ENCODE assay signal across 33 cellular contexts in the genomic region with DNA sequence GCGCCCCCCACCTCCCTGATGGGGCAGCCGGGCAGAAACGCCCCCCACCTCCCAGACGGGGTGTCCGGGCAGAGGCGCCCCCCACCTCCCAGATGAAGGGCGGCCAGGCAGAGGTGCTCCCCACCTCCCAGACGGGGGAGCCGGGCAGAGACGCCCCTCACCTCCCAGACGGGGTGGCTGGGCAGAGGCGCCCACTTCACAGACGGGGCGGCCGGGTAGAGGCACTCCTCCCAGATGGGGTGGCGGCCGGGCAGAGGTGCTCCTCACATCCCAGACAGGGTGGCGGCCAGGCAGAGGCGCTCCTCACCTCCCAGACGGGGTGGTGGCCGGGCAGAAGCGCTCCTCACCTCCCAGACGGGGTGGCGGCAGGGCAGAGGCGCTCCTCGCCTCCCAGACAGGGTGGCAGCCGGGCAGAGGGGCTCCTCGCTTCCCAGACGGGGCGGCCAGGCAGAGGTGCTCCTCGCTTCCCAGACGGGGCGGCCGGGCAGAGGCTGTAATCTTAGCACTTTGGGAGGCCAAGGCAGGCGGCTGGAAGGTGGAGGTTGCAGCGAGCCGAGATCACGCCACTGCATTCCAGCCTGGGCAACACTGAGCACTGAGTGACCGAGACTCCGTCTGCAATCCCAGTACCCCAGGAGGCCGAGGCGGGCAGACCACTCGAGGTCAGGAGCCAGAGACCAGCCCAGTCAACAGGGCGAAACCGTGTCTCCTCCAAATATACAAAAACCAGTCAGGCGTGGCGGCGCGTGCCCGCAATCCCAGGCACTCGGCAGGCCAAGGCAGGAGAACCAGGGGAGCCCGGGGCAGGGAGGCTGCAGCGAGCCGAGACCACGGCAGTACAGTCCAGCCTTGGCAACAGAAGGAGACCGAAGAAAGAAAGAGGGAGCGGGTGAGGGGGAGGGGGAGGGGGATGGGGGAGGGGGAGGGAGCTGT. TPM values are rescaled to one million over a fixed set of nuclear protein-coding genes. Genes with fewer than 3 reads are reported as not detected.
"Had no signal": no experiment of that assay in that cellular context is flagged by ENCODE, and none has a peak within 500 bp of the region (broad histone marks: within the 10 kb centered on the region; RNA-seq: fewer than 3 reads in every experiment).

No MANE protein-coding gene starts in this region.

- H3K9me3 ChIP-seq: ascending aorta, SJCRH30 had no signal

- H3K27me3 Mint-ChIP-seq: activated CD8-positive, alpha-beta memory T cell treated with anti-CD3 and anti-CD28 coated beads, Interleukin-2, amount 10 ng/mL, durations not matched to agents 7 days and 5 days; activated naive CD4-positive, alpha-beta T cell treated with anti-CD3 and anti-CD28 coated beads, Interleukin-2, amount 50 U/mL, for 24 hours; central memory CD8-positive, alpha-beta T cell had no signal

- H3K4me3 ChIP-seq: ascending aorta, cardiac muscle cell, SJCRH30, SK-N-MC had no signal

- H3K36me3 Mint-ChIP-seq: activated CD8-positive, alpha-beta memory T cell treated with anti-CD3 and anti-CD28 coated beads, Interleukin-2, amount 10 ng/mL, durations not matched to agents 7 days and 5 days; activated naive CD4-positive, alpha-beta T cell treated with anti-CD3 and anti-CD28 coated beads, Interleukin-2, amount 50 U/mL, for 24 hours; activated naive CD8-positive, alpha-beta T cell treated with anti-CD3 and anti-CD28 coated beads, Interleukin-2, amount 10 ng/mL, durations not matched to agents 7 days and 5 days had no signal

- H3K27ac Mint-ChIP-seq: activated CD4-positive, alpha-beta memory T cell treated with anti-CD3 and anti-CD28 coated beads, Interleukin-2, amount 10 ng/mL, durations not matched to agents 7 days and 5 days; activated CD8-positive, alpha-beta memory T cell treated with anti-CD3 and anti-CD28 coated beads, Interleukin-2, amount 10 ng/mL, durations not matched to agents 7 days and 5 days; activated naive CD8-positive, alpha-beta T cell treated with anti-CD3 and anti-CD28 coated beads, Interleukin-2, amount 10 ng/mL, durations not matched to agents 7 days and 5 days had no signal

- DNase-seq: activated CD4-positive, alpha-beta memory T cell treated with anti-CD3 and anti-CD28 coated beads, Interleukin-2, amount 10 ng/mL, durations not matched to agents 7 days and 5 days; activated CD4-positive, alpha-beta T cell treated with anti-CD3 and anti-CD28 coated beads for 1 hour; activated CD4-positive, alpha-beta T cell treated with anti-CD3 and anti-CD28 coated beads for 48 hours; activated CD4-positive, CD25-positive, alpha-beta regulatory T cell; activated CD8-positive, alpha-beta memory T cell treated with anti-CD3 and anti-CD28 coated beads for 24 hours; activated CD8-positive, alpha-beta memory T cell treated with anti-CD3 and anti-CD28 coated beads, Interleukin-2, amount 10 ng/mL, durations not matched to agents 7 days and 5 days; activated CD8-positive, alpha-beta memory T cell treated with anti-CD3 and anti-CD28 coated beads, Interleukin-2, amount 50 U/mL, for 48 hours; activated effector memory CD4-positive, alpha-beta T cell treated with Interleukin-2 at 50 U/mL for 16 hours; activated naive CD4-positive, alpha-beta T cell treated with Interleukin-2 at 50 U/mL for 16 hours; activated naive CD8-positive, alpha-beta T cell treated with anti-CD3 and anti-CD28 coated beads, Interleukin-2, amount 10 ng/mL, durations not matched to agents 7 days and 5 days; activated T-cell treated with anti-CD3 and anti-CD28 coated beads, Interleukin-2, amount 50 U/mL, for 48 hours; amygdala; Karpas-422; NCI-H1105; NCI-H1417 treated with DMSO at 0.1 percent for 48 hours; NCI-H187 treated with DMSO at 0.1 percent for 48 hours; NCI-H2081 treated with DMSO at 0.1 percent for 48 hours; NCI-H226; NCI-H446 treated with DMSO at 0.1 percent for 48 hours; NCI-H524 treated with DMSO at 0.1 percent for 48 hours; SHP77; SJCRH30; T1000; WERI-Rb-1 had no signal

- H3K9me3 Mint-ChIP-seq: activated naive CD4-positive, alpha-beta T cell treated with anti-CD3 and anti-CD28 coated beads, Interleukin-2, amount 50 U/mL, for 24 hours; activated naive CD8-positive, alpha-beta T cell treated with anti-CD3 and anti-CD28 coated beads, Interleukin-2, amount 10 ng/mL, durations not matched to agents 7 days and 5 days; central memory CD8-positive, alpha-beta T cell had no signal

- H3K4me1 Mint-ChIP-seq: activated naive CD4-positive, alpha-beta T cell treated with anti-CD3 and anti-CD28 coated beads, Interleukin-2, amount 50 U/mL, for 24 hours; activated naive CD8-positive, alpha-beta T cell treated with anti-CD3 and anti-CD28 coated beads, Interleukin-2, amount 10 ng/mL, durations not matched to agents 7 days and 5 days; central memory CD8-positive, alpha-beta T cell had no signal

- ATAC-seq: activated CD8-positive, alpha-beta memory T cell treated with anti-CD3 and anti-CD28 coated beads, Interleukin-2, amount 10 ng/mL, durations not matched to agents 7 days and 5 days; Panc1 had no signal

- H3K36me3 ChIP-seq: ascending aorta, cardiac muscle cell, SJCRH30, WERI-Rb-1 had no signal

- H3K4me3 Mint-ChIP-seq: activated CD4-positive, alpha-beta memory T cell treated with anti-CD3 and anti-CD28 coated beads, Interleukin-2, amount 10 ng/mL, durations not matched to agents 7 days and 5 days; activated CD8-positive, alpha-beta memory T cell treated with anti-CD3 and anti-CD28 coated beads, Interleukin-2, amount 10 ng/mL, durations not matched to agents 7 days and 5 days; activated naive CD4-positive, alpha-beta T cell treated with anti-CD3 and anti-CD28 coated beads, Interleukin-2, amount 50 U/mL, for 24 hours; activated naive CD8-positive, alpha-beta T cell treated with anti-CD3 and anti-CD28 coated beads, Interleukin-2, amount 10 ng/mL, durations not matched to agents 7 days and 5 days; central memory CD8-positive, alpha-beta T cell had no signal

- H3K4me1 ChIP-seq: ascending aorta, SJCRH30 had no signal

- H3K27me3 ChIP-seq: ascending aorta, cardiac muscle cell, SJCRH30 had no signal

- H3K27ac ChIP-seq: ascending aorta, cardiac muscle cell, SJCRH30, SK-N-MC, WERI-Rb-1 had no signal

RNA-seq across cellular contexts. Expression of a gene that starts 13.3 kb away (rescaled TPM):
- total RNA-seq: ascending aorta, cardiac muscle cell, SJCRH30 had no signal

RNA-seq across cellular contexts. Expression of a gene that starts 14.6 kb away (rescaled TPM):
- total RNA-seq: ascending aorta, cardiac muscle cell had no signal

RNA-seq across cellular contexts. Expression of a gene that starts 23.7 kb away (rescaled TPM):
- total RNA-seq: ascending aorta had no signal

RNA-seq across cellular contexts. Expression of a gene that starts 49.2 kb away (rescaled TPM):
- total RNA-seq: activated CD4-positive, alpha-beta memory T cell treated with anti-CD3 and anti-CD28 coated beads, Interleukin-2, amount 10 ng/mL, durations not matched to agents 7 days and 5 days; activated CD8-positive, alpha-beta memory T cell treated with anti-CD3 and anti-CD28 coated beads, Interleukin-2, amount 10 ng/mL, durations not matched to agents 7 days and 5 days; activated naive CD8-positive, alpha-beta T cell treated with anti-CD3 and anti-CD28 coated beads, Interleukin-2, amount 10 ng/mL, durations not matched to agents 7 days and 5 days; ascending aorta; cardiac muscle cell; MCF 10A; SJCRH30; T-helper 1 cell treated with Interleukin-12 subunit alpha and Interleukin-12 subunit beta and Interleukin-4 antibody, amounts not matched to agents 30 ng/mL and 1 ng/mL, for 36 hours; T-helper 2 cell treated with Interferon-gamma antibody and Interleukin-4, amounts not matched to agents 100 ng/mL and 5 ng/mL, for 36 hours had no signal
